10 cellular contexts compared by ENCODE assay signal in genomic region chr7:94394058-94394398, GRCh38. TPM values are rescaled to one million over a fixed set of nuclear protein-coding genes. Genes with fewer than 3 reads are reported as not detected.
DNase-seq lines count a peak whose midpoint lies in the region; ATAC-seq and TF ChIP-seq lines count a peak whose summit lies in the region.
"Had no signal": no experiment of that assay in that cellular context is flagged by ENCODE, and none has a peak within 500 bp of the region (broad histone marks: within the 10 kb centered on the region; RNA-seq: fewer than 3 reads in every experiment).

No MANE protein-coding gene starts in this region.

- H3K9me2 ChIP-seq in Karpas-422 (replicated peaks; ENCODE audit: insufficient read depth, low read length), result no peaks in the 10 kb centered on the region

- no peaks in the 10 kb centered on the region for H3K36me3 Mint-ChIP-seq in activated CD4-positive, alpha-beta memory T cell treated with anti-CD3 and anti-CD28 coated beads for 36 hours

- intact Hi-C loops in activated CD4-positive, alpha-beta memory T cell treated with anti-CD3 and anti-CD28 coated beads for 36 hours (cut with micrococcal nuclease), result loop anchor here (2.0 to 10.0 kb wide), 4 partner anchors 309 to 1149 kb away; no protein-coding TSS in a partner anchor

- ATAC-seq in HG02840 (IDR thresholded peaks at IDR 0.05; ENCODE audit: low FRiP score, unreplicated experiment), result no peak

- H4K20me1 ChIP-seq in Karpas-422 (ENCODE audit: insufficient read depth, low read depth, low read length), result no peaks in the 10 kb centered on the region

- H3K4me1 ChIP-seq in skeletal muscle satellite cell (ENCODE audit: control insufficient read depth, insufficient read depth, low read length), result peaks cover 36% of the 10 kb centered on the region
- no peaks in the 10 kb centered on the region for H3K4me1 ChIP-seq in Karpas-422 (ENCODE audit: low read length)

- DNase-seq in GM13977 (ENCODE audit: low spot score) (peak; percentile 15), brain microvascular endothelial cell (no peak), iris pigment epithelial cell (ENCODE audit: low read depth) (peak; percentile 69), Karpas-422 (no peak), substantia nigra (lab: John Stamatoyannopoulos, UW) (no peak)
- no peak for DNase-seq in activated CD4-positive, alpha-beta memory T cell treated with anti-CD3 and anti-CD28 coated beads for 36 hours
- DNase-seq: activated effector memory CD4-positive, alpha-beta T cell treated with anti-CD3 and anti-CD28 coated beads, Interleukin-2, amount 50 U/mL, for 16 hours; NCI-H2029 had no signal

- H3K4me1 Mint-ChIP-seq in activated CD4-positive, alpha-beta memory T cell treated with anti-CD3 and anti-CD28 coated beads for 36 hours (ENCODE audit: low read depth), result peaks cover 6% of the 10 kb centered on the region

- no peak overlapping the region for H2AFZ ChIP-seq in Karpas-422 (ENCODE audit: low read length)

- H3K27me3 Mint-ChIP-seq in activated CD4-positive, alpha-beta memory T cell treated with anti-CD3 and anti-CD28 coated beads for 36 hours, result peaks cover 38% of the 10 kb centered on the region

- H3K36me3 ChIP-seq in brain microvascular endothelial cell (replicated peaks), result peaks cover 26% of the 10 kb centered on the region
- peaks cover 33% of the 10 kb centered on the region for H3K36me3 ChIP-seq in skeletal muscle satellite cell (ENCODE audit: insufficient read depth, low read length)
- H3K36me3 ChIP-seq in Karpas-422 (ENCODE audit: insufficient read depth, low read length), result no peaks in the 10 kb centered on the region

- H3K79me2 ChIP-seq in Karpas-422 (ENCODE audit: low read length), result no peaks in the 10 kb centered on the region

- H3K4me3 ChIP-seq in brain microvascular endothelial cell (ENCODE audit: low read depth, low read length) (peak overlapping the region; percentile 94), skeletal muscle satellite cell (ENCODE audit: low read length) (peak overlapping the region; percentile 76), Karpas-422 (ENCODE audit: low read length) (no peak overlapping the region)

- H3K9me3 Mint-ChIP-seq in activated CD4-positive, alpha-beta memory T cell treated with anti-CD3 and anti-CD28 coated beads for 36 hours, result no peaks in the 10 kb centered on the region

- POLR2A ChIA-PET in activated CD4-positive, alpha-beta memory T cell treated with anti-CD3 and anti-CD28 coated beads for 36 hours (lab: Charles Lee), result no interaction called here

- in situ Hi-C loops in GM13977 (cut with MboI; ENCODE audit: low pct_unique_long_range_greater_than_20kb, low sequenced_read_pairs, unreplicated experiment) (loop anchor here (25.0 kb wide), 1 partner anchor 507 kb away; the partner anchor contains the start of gene TFPI2), brain microvascular endothelial cell (cut with HindIII; ENCODE audit: low pct_ligation_motif_present, low sequenced_read_pairs) (no loop called here)

- no peak for TF ChIP-seq CTCF in GM13977 (IDR thresholded peaks at IDR 0.05; ENCODE audit: extremely low read depth, insufficient read depth, missing control alignments)
- TF ChIP-seq CTCF in brain microvascular endothelial cell (IDR thresholded peaks at IDR 0.05; ENCODE audit: low read depth, low read length, missing control alignments), result no peak

- peak overlapping the region; percentile 90 for H3K27ac ChIP-seq in brain microvascular endothelial cell
- H3K27ac ChIP-seq in Karpas-422 (ENCODE audit: low read length), result no peak overlapping the region
- no peak overlapping the region for H3K27ac ChIP-seq in substantia nigra (ENCODE audit: low read depth, low read length, poor library complexity, severe bottlenecking)

- CTCF ChIA-PET in activated CD4-positive, alpha-beta memory T cell treated with anti-CD3 and anti-CD28 coated beads for 36 hours (lab: Charles Lee), result interaction anchor here (1.2 kb wide), 1 partner anchor 951 kb away, joined by 6 read pairs; no protein-coding TSS in a partner anchor

- H3K4me2 ChIP-seq in skeletal muscle satellite cell (ENCODE audit: low read length), result peak overlapping the region; percentile 82
- no peak overlapping the region for H3K4me2 ChIP-seq in Karpas-422 (ENCODE audit: low read depth, low read length, poor library complexity, severe bottlenecking)

- H3K4me3 Mint-ChIP-seq in activated CD4-positive, alpha-beta memory T cell treated with anti-CD3 and anti-CD28 coated beads for 36 hours, result no peak overlapping the region

- no peak overlapping the region for H3K27ac Mint-ChIP-seq in activated CD4-positive, alpha-beta memory T cell treated with anti-CD3 and anti-CD28 coated beads for 36 hours

- H3K9me3 ChIP-seq in skeletal muscle satellite cell (replicated peaks; ENCODE audit: low read length) (no peaks in the 10 kb centered on the region), Karpas-422 (ENCODE audit: low read length) (no peaks in the 10 kb centered on the region)

- no peaks in the 10 kb centered on the region for H3K27me3 ChIP-seq in brain microvascular endothelial cell (replicated peaks)
- H3K27me3 ChIP-seq in skeletal muscle satellite cell (ENCODE audit: control insufficient read depth, insufficient read depth, low read length), result no peaks in the 10 kb centered on the region
- no peaks in the 10 kb centered on the region for H3K27me3 ChIP-seq in Karpas-422 (ENCODE audit: low read length)

- H3K9ac ChIP-seq in skeletal muscle satellite cell (ENCODE audit: low read depth, low read length), result peak overlapping the region; percentile 98
- no peak overlapping the region for H3K9ac ChIP-seq in Karpas-422 (ENCODE audit: low read length)

RNA-seq across cellular contexts. Expression of gene COL1A2, which starts 0.7 kb away (rescaled TPM):
- total RNA-seq in skeletal muscle satellite cell (2012; rRNA removed), result 1,338 and 2,345 TPM in 2 replicates
- not detected in 2 replicates for total RNA-seq in Karpas-422 (2014; rRNA removed; shearing (Covaris generic); ENCODE audit: low replicate concordance)
- not detected for total RNA-seq in activated CD4-positive, alpha-beta memory T cell treated with anti-CD3 and anti-CD28 coated beads for 36 hours

Comparison
In these comparisons a context has a peak if more than half of its experiments do, and no peak if none do; other contexts are left out.
1. DNase-seq: peak in GM13977 (single experiment) and iris pigment epithelial cell (single experiment); none in brain microvascular endothelial cell (single experiment), Karpas-422 (single experiment), activated CD4-positive, alpha-beta memory T cell treated with anti-CD3 and anti-CD28 coated beads for 36 hours (single experiment) and substantia nigra (0 of 49).